In the genomic region with DNA sequence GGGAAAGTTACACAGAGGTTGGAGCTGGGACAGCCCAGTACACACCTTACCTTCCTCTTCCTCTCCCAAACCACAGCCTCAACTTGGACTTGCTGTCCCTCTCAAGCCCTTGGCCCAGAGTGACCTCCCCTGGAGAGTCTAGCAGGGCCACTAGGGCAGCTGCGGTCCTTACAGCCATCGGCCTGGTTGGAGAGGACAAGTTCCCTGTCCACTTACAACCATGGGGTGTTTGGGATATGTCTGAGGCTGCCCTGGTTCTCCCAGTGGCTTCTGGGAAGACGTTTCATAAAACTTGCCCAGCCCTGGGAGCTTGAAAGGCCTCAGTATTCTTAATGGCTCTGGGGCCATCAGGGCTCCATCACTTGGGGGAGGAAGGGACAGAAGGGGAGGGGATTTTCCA, we compare ENCODE assay signal across 27 cellular contexts. TPM values are rescaled to one million over a fixed set of nuclear protein-coding genes. Genes with fewer than 3 reads are reported as not detected.
DNase-seq lines count a peak whose midpoint lies in the region; ATAC-seq lines count a peak whose summit lies in the region.
"Had no signal": no experiment of that assay in that cellular context is flagged by ENCODE, and none has a peak within 500 bp of the region (broad histone marks: within the 10 kb centered on the region; RNA-seq: fewer than 3 reads in every experiment).

No MANE protein-coding gene starts in this region.

- H3K9me3 ChIP-seq in right cardiac atrium (ENCODE audit: control insufficient read depth, low read length), result no peaks in the 10 kb centered on the region
- H3K9me3 ChIP-seq: lower lobe of right lung, mucosa of descending colon, SK-N-SH, spleen, transverse colon had no signal

- WGBS in right cardiac atrium, result 87% methylated on average over 3 of the region's 3 CpGs

- H3K27me3 Mint-ChIP-seq in activated CD4-positive, alpha-beta T cell treated with anti-CD3 and anti-CD28 coated beads for 36 hours, result no peaks in the 10 kb centered on the region
- H3K27me3 Mint-ChIP-seq in immature natural killer cell (ENCODE audit: low read depth in 3 of 3), result peaks cover 13 to 43% (median 28%) of the 10 kb centered on the region in 3 donors

- CTCF ChIA-PET in activated CD4-positive, alpha-beta T cell treated with anti-CD3 and anti-CD28 coated beads for 36 hours (lab: Charles Lee), result interaction anchor here (10.2 kb wide), 1 partner anchor 14 kb away, joined by 139 read pairs; the partner anchor contains the start of gene DGKZ

- intact Hi-C loops in activated CD4-positive, alpha-beta T cell treated with anti-CD3 and anti-CD28 coated beads for 36 hours (cut with DNase I, micrococcal nuclease), result loop anchor here in 1 of 2 experiments (5.0 kb wide), 1 partner anchor 1383 kb away; the partner anchor contains the start of gene AGBL2
- intact Hi-C loops in right cardiac atrium (cut with DNase I) (no loop called here), left cardiac atrium (cut with DNase I) (loop anchor here in 1 of 2 donors (10.0 kb wide), 1 partner anchor 219 kb away; no protein-coding TSS in a partner anchor)

- peaks cover 5% of the 10 kb centered on the region for H3K4me1 ChIP-seq in right cardiac atrium (ENCODE audit: control insufficient read depth, insufficient read depth, low read length)

- H3K36me3 Mint-ChIP-seq in activated CD4-positive, alpha-beta T cell treated with anti-CD3 and anti-CD28 coated beads for 36 hours (ENCODE audit: low read depth), result no peaks in the 10 kb centered on the region
- H3K36me3 Mint-ChIP-seq in immature natural killer cell, result peaks cover 0 to 4% (median 0%) of the 10 kb centered on the region in 3 donors

- H3K4me3 Mint-ChIP-seq in activated CD4-positive, alpha-beta T cell treated with anti-CD3 and anti-CD28 coated beads for 36 hours, result peak overlapping the region; percentile 71
- H3K4me3 Mint-ChIP-seq in immature natural killer cell, result peak overlapping the region in 4 of 5 donors; percentile 7 to 51 (median 30)

- H3K4me3 ChIP-seq in right cardiac atrium (ENCODE audit: low read length), result no peak overlapping the region
- H3K4me3 ChIP-seq: mucosa of descending colon had no signal

- no peaks in the 10 kb centered on the region for H3K27me3 ChIP-seq in right cardiac atrium (ENCODE audit: control insufficient read depth, insufficient read depth)

- no peaks in the 10 kb centered on the region for H3K9me3 Mint-ChIP-seq in activated CD4-positive, alpha-beta T cell treated with anti-CD3 and anti-CD28 coated beads for 36 hours (ENCODE audit: low read depth)
- no peaks in the 10 kb centered on the region for H3K9me3 Mint-ChIP-seq in immature natural killer cell
- H3K9me3 Mint-ChIP-seq: stimulated activated naive CD8-positive, alpha-beta T cell treated with anti-CD3 and anti-CD28 coated beads, Interleukin-15, Interleukin-2, amounts not matched to agents 100 ng/mL and 50 ng/mL, for 24 hours; T-helper 2 cell treated with Interferon-gamma antibody and Interleukin-4, amounts not matched to agents 5 μg/mL and 100 μg/mL, for 36 hours had no signal

- peaks cover 83% of the 10 kb centered on the region for H3K4me1 Mint-ChIP-seq in activated CD4-positive, alpha-beta T cell treated with anti-CD3 and anti-CD28 coated beads for 36 hours
- peaks cover 24 to 28% of the 10 kb centered on the region in 2 donors for H3K4me1 Mint-ChIP-seq in immature natural killer cell

- no peak for ATAC-seq in activated CD4-positive, alpha-beta T cell treated with anti-CD3 and anti-CD28 coated beads for 36 hours
- no peak for ATAC-seq in right cardiac atrium
- ATAC-seq in left cardiac atrium, result no peak
- no peak for ATAC-seq in left lobe of liver
- ATAC-seq: lower lobe of right lung had no signal

- H3K27ac Mint-ChIP-seq in activated CD4-positive, alpha-beta T cell treated with anti-CD3 and anti-CD28 coated beads for 36 hours, result no peak overlapping the region
- H3K27ac Mint-ChIP-seq in immature natural killer cell, result no peak overlapping the region
- H3K27ac Mint-ChIP-seq: stimulated activated naive CD8-positive, alpha-beta T cell treated with anti-CD3 and anti-CD28 coated beads, Interleukin-15, Interleukin-2, amounts not matched to agents 100 ng/mL and 50 ng/mL, for 24 hours; T-helper 2 cell treated with Interferon-gamma antibody and Interleukin-4, amounts not matched to agents 5 μg/mL and 100 μg/mL, for 36 hours had no signal

- H3K27ac ChIP-seq in right cardiac atrium (ENCODE audit: low read length) (peak overlapping the region; percentile 44), temporal lobe (ENCODE audit: low read depth, low read length) (peak overlapping the region; percentile 40), substantia nigra (ENCODE audit: low read depth, low read length, poor library complexity, severe bottlenecking) (no peak overlapping the region)
- H3K27ac ChIP-seq: lower lobe of right lung, spleen, transverse colon had no signal

- DNase-seq in activated CD4-positive, alpha-beta T cell treated with anti-CD3 and anti-CD28 coated beads for 36 hours, result no peak
- DNase-seq in activated CD4-positive, alpha-beta T cell treated with anti-CD3 and anti-CD28 coated beads, Interleukin-2, amount 50 U/mL, for 48 hours, result no peak
- DNase-seq in right cardiac atrium (no peak), left cardiac atrium (no peak), immature natural killer cell (no peak), left lobe of liver (ENCODE audit: low spot score) (no peak), substantia nigra (lab: John Stamatoyannopoulos, UW) (no peak)
- DNase-seq: 8988T; activated effector memory CD4-positive, alpha-beta T cell treated with Interleukin-2 at 50 U/mL for 16 hours; AML-193; aorta; DND-41; foreskin melanocyte; KG1; lower lobe of right lung; mucosa of descending colon; NCI-H2171 treated with DMSO at 0.1 percent for 48 hours; NCI-H526; retina; RPMI8226; SK-N-SH; spleen; stimulated activated CD4-positive, alpha-beta T cell treated with anti-CD3 and anti-CD28 coated beads, Interleukin-4, amount 100 ng/mL, for 24 hours; transverse colon had no signal

- POLR2A ChIA-PET in activated CD4-positive, alpha-beta T cell treated with anti-CD3 and anti-CD28 coated beads for 36 hours (lab: Charles Lee), result interaction anchor here (1.5 kb wide), 1 partner anchor 12 kb away, joined by 5 read pairs; no protein-coding TSS in a partner anchor

RNA-seq across cellular contexts. Expression of gene DGKZ, which starts 13.1 kb away (rescaled TPM):
- total RNA-seq in activated CD4-positive, alpha-beta T cell treated with anti-CD3 and anti-CD28 coated beads for 36 hours, result 100 to 1,000 TPM in 1 of 2 experiments, 10 to 100 TPM in 1; 87.6 to 101 TPM
- 100 to 1,000 TPM in 2 of 4 donors, 10 to 100 TPM in 2; 75.8 to 108 (median 100) TPM for total RNA-seq in right cardiac atrium
- polyA plus RNA-seq in right cardiac atrium, result 87.5 TPM
- total RNA-seq in left cardiac atrium, result 10 to 100 TPM; 80.2 to 91.8 TPM
- 100 to 1,000 TPM in 1 of 3 donors, 10 to 100 TPM in 2; 40.7 to 120 (median 63.6) TPM for polyA plus RNA-seq in immature natural killer cell
- total RNA-seq in temporal lobe, result 33.7 TPM
- 13.0 TPM for total RNA-seq in left lobe of liver

RNA-seq across cellular contexts. Expression of gene MDK, which starts 47.3 kb away (rescaled TPM):
- 1 to 10 TPM; 3.0 to 6.7 TPM for total RNA-seq in activated CD4-positive, alpha-beta T cell treated with anti-CD3 and anti-CD28 coated beads for 36 hours
- total RNA-seq in right cardiac atrium (10 to 100 TPM in 3 of 4 donors, 1 to 10 TPM in 1; 9.9 to 18.8 (median 11.9) TPM), left cardiac atrium (10 to 100 TPM; 11.0 to 15.2 TPM), temporal lobe (38.1 TPM), left lobe of liver (2.0 TPM)
- polyA plus RNA-seq in right cardiac atrium (10.1 TPM), immature natural killer cell (under 1 TPM in 1 of 3 donors, not detected in 2; 0.44 TPM)

RNA-seq across cellular contexts. Expression of gene CREB3L1, which starts 56.7 kb away (rescaled TPM):
- under 1 TPM in 1 of 2 experiments, not detected in 1; 0.19 TPM for total RNA-seq in activated CD4-positive, alpha-beta T cell treated with anti-CD3 and anti-CD28 coated beads for 36 hours
- 10 to 100 TPM in 3 of 4 donors, 1 to 10 TPM in 1; 9.7 to 18.8 (median 15.3) TPM for total RNA-seq in right cardiac atrium
- polyA plus RNA-seq in right cardiac atrium, result 15.2 TPM
- 10 to 100 TPM; 20.7 to 28.0 TPM for total RNA-seq in left cardiac atrium
- polyA plus RNA-seq in immature natural killer cell, result not detected
- 1.7 TPM for total RNA-seq in temporal lobe
- 0.30 TPM for total RNA-seq in left lobe of liver

RNA-seq across cellular contexts. Expression of gene CHRM4, which starts 57.4 kb away (rescaled TPM):
- under 1 TPM in 1 of 2 experiments, not detected in 1; 0.19 TPM for total RNA-seq in activated CD4-positive, alpha-beta T cell treated with anti-CD3 and anti-CD28 coated beads for 36 hours
- total RNA-seq in right cardiac atrium (under 1 TPM in 2 of 4 donors, not detected in 2; 0.14 to 0.53 TPM), left cardiac atrium (under 1 TPM in 1 of 2 donors, not detected in 1; 0.21 TPM), temporal lobe (1.2 TPM), left lobe of liver (not detected)
- polyA plus RNA-seq in right cardiac atrium (0.20 TPM), immature natural killer cell (under 1 TPM in 2 of 3 donors, not detected in 1; 0.31 to 0.51 TPM)
- total RNA-seq: lower lobe of right lung had no signal
